In the genomic region with DNA sequence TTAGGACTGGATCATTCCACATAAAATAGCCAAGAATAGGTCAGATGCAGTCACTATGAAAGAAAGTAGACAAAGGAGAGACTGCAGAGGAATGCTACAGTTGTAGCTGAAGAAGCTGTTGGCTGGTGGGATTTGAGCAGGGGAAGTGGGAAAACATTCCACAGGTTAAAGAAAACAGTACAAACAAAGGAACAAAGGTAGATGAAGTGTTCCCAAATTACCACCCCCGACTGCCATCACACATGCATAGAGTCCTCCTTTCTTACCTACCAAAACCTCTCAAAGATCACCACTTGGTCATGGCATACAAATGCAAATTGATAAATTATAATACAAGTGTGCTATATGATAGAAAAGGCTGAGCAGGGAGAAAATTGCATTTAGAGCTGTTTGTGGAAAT, we compare ENCODE assay signal across 1 cellular context.
A peak's percentile ranks its signal among the peaks of the same experiment; 100 is the strongest.
TF ChIP-seq lines count a peak whose summit lies in the region.

No MANE protein-coding gene starts in this region.

TF ChIP-seq in K562, 482 proteins besides CTCF, POLR2A, EP300 and RAD21 (continued from another document):
- TF ChIP-seq PML (IDR thresholded peaks at IDR 0.05; ENCODE audit: low read length) (peak; percentile 41; the same call in 1 of the 2 replicates), ZNF764 (CRISPR knock-in tag; IDR thresholded peaks at IDR 0.05; ENCODE audit: low read depth) (no peak), MECOM (CRISPR knock-in tag; IDR thresholded peaks at IDR 0.05) (no peak), BMI1 (IDR thresholded peaks at IDR 0.05; ENCODE audit: low read length) (no peak), PTTG1 (tag; IDR thresholded peaks at IDR 0.05; ENCODE audit: low read depth) (no peak), EP400 (IDR thresholded peaks at IDR 0.05) (no peak), ZNF431 (CRISPR knock-in tag; IDR thresholded peaks at IDR 0.05) (no peak), POLR2B (IDR thresholded peaks at IDR 0.05; ENCODE audit: low read depth, partially characterized antibody) (peak; percentile 34), MXI1 (IDR thresholded peaks at IDR 0.05; ENCODE audit: low read depth, low read length) (no peak), NCOA1 (IDR thresholded peaks at IDR 0.05; ENCODE audit: low read depth) (no peak), ETV6 (IDR thresholded peaks at IDR 0.05; ENCODE audit: borderline replicate concordance in 1 of 2, low read depth in 2 of 2, low read length in 1 of 2) (no peak), ETV6 (CRISPR knock-in tag; IDR thresholded peaks at IDR 0.05; ENCODE audit: borderline replicate concordance) (no peak)
- TF ChIP-seq, protein P1, sequence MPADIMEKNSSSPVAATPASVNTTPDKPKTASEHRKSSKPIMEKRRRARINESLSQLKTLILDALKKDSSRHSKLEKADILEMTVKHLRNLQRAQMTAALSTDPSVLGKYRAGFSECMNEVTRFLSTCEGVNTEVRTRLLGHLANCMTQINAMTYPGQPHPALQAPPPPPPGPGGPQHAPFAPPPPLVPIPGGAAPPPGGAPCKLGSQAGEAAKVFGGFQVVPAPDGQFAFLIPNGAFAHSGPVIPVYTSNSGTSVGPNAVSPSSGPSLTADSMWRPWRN (IDR thresholded peaks at IDR 0.05; ENCODE audit: low read depth), result no peak
TF ChIP-seq in K562: peak in this region for 3.
